8 cellular contexts compared by ENCODE assay signal in genomic region chr17:2796164-2797140, GRCh38. TPM values are rescaled to one million over a fixed set of nuclear protein-coding genes. Genes with fewer than 3 reads are reported as not detected.
A peak's percentile ranks its signal among the peaks of the same experiment; 100 is the strongest.
DNase-seq lines count a peak whose midpoint lies in the region; ATAC-seq lines count a peak whose summit lies in the region.

Gene RAP1GAP2, plus strand, starts transcription at chr17:2796438. Its CDS starts 90 bp downstream, at chr17:2796528.

- no peak within 1 kb of the TSS for H3K14ac ChIP-seq in trophoblast cell (ENCODE audit: low read length)

- DNase-seq in H7 (peak; percentile 56), trophoblast cell (peak in 1 of 2 donors; percentile 13), aorta (peak; percentile 84 to 85), DMS53 treated with DMSO at 0.1 percent for 48 hours (lab: John Stamatoyannopoulos, UW; ENCODE audit: unreplicated experiment) (no peak), NCI-H69 (lab: John Stamatoyannopoulos, UW) (no peak), NCI-H146 (lab: John Stamatoyannopoulos, UW) (no peak)
- DNase-seq in activated CD4-positive, CD25-positive, alpha-beta regulatory T cell treated with anti-CD3 and anti-CD28 coated beads, Interleukin-2, amount 50 U/mL, for 72 hours, result peak; percentile 64

- peak; percentile 49 for ATAC-seq in aorta (ENCODE audit: low FRiP score)

- H3K4me2 ChIP-seq in trophoblast cell (ENCODE audit: low read length), result no peak within 1 kb of the TSS

- no peak within 1 kb of the TSS for H2BK120ac ChIP-seq in trophoblast cell (ENCODE audit: insufficient read depth, low read length, poor library complexity)

- no peak within 1 kb of the TSS for H2AK5ac ChIP-seq in trophoblast cell (ENCODE audit: low read length)

- H3K27ac ChIP-seq in duodenal mucosa (ENCODE audit: low read depth, low read length) (no peak within 1 kb of the TSS), trophoblast cell (ENCODE audit: low read depth, low read length) (no peak within 1 kb of the TSS), aorta (ENCODE audit: low read depth in 1 of 2, low read length in 2 of 2) (no peak within 1 kb of the TSS)

- no peaks in the 10 kb centered on the region for H3K9me3 ChIP-seq in duodenal mucosa (ENCODE audit: control insufficient read depth in 1 of 2, low read length in 2 of 2)
- H3K9me3 ChIP-seq in trophoblast cell (ENCODE audit: insufficient read depth, low read depth, low read length), result peaks cover 7% of the 10 kb centered on the region
- H3K9me3 ChIP-seq in aorta (ENCODE audit: control insufficient read depth, low read length), result no peaks in the 10 kb centered on the region

- no peak within 1 kb of the TSS for H2BK5ac ChIP-seq in trophoblast cell (ENCODE audit: low read depth, low read length, poor library complexity)

- H3K4me1 ChIP-seq in duodenal mucosa (ENCODE audit: control insufficient read depth in 1 of 2, insufficient read depth in 2 of 2, low read length in 2 of 2) (peaks cover 30 to 32% of the 10 kb centered on the region in 2 donors), trophoblast cell (ENCODE audit: control insufficient read depth in 1 of 2, insufficient read depth in 2 of 2, low read length in 2 of 2) (no peaks in the 10 kb centered on the region), aorta (ENCODE audit: control insufficient read depth in 1 of 2, insufficient read depth in 2 of 2, low read length in 2 of 2) (no peaks in the 10 kb centered on the region)

- H3K79me1 ChIP-seq in trophoblast cell (ENCODE audit: low read length), result no peaks in the 10 kb centered on the region

- H3K23ac ChIP-seq in trophoblast cell (ENCODE audit: low read length), result peak within 1 kb of the TSS; percentile 35

- H3K9ac ChIP-seq in duodenal mucosa (ENCODE audit: low read depth in 1 of 2, low read length in 2 of 2) (peak within 1 kb of the TSS; percentile 20 to 69), trophoblast cell (ENCODE audit: low read length) (no peak within 1 kb of the TSS)

- no peak within 1 kb of the TSS for H4K91ac ChIP-seq in trophoblast cell (ENCODE audit: low read depth, low read length)

- H3K4me3 ChIP-seq in H7 (ENCODE audit: insufficient read depth, low read depth, low read length), result no peak within 1 kb of the TSS
- H3K4me3 ChIP-seq in duodenal mucosa (ENCODE audit: low read depth in 1 of 2, low read length in 2 of 2), result peak within 1 kb of the TSS; percentile 73
- peak within 1 kb of the TSS; percentile 8 for H3K4me3 ChIP-seq in trophoblast cell (ENCODE audit: low read depth, low read length)
- no peak within 1 kb of the TSS for H3K4me3 ChIP-seq in aorta (ENCODE audit: low read length in 2 of 2)

- H3K18ac ChIP-seq in trophoblast cell (ENCODE audit: low read length), result no peak within 1 kb of the TSS

- no peak within 1 kb of the TSS for H4K8ac ChIP-seq in trophoblast cell (ENCODE audit: low read depth, low read length)

- H3K79me2 ChIP-seq in trophoblast cell (ENCODE audit: control insufficient read depth, insufficient read depth, low read length, poor library complexity), result no peaks in the 10 kb centered on the region

- H2AFZ ChIP-seq in trophoblast cell (ENCODE audit: insufficient read depth, low read length, poor library complexity), result no peak within 1 kb of the TSS

- no peaks in the 10 kb centered on the region for H3K27me3 ChIP-seq in H7 (ENCODE audit: control insufficient read depth, insufficient read depth, low read length)
- no peaks in the 10 kb centered on the region for H3K27me3 ChIP-seq in duodenal mucosa (ENCODE audit: control insufficient read depth in 1 of 2, insufficient read depth in 2 of 2, low read length in 2 of 2)
- H3K27me3 ChIP-seq in trophoblast cell (ENCODE audit: insufficient read depth, low read length), result no peaks in the 10 kb centered on the region
- no peaks in the 10 kb centered on the region for H3K27me3 ChIP-seq in aorta (ENCODE audit: control insufficient read depth in 1 of 2, insufficient read depth in 2 of 2, low read length in 1 of 2)

- H4K12ac ChIP-seq in trophoblast cell (ENCODE audit: low read depth, low read length), result no peak within 1 kb of the TSS

- intact Hi-C loops in aorta (cut with DNase I), result no loop called here

- H3K4ac ChIP-seq in trophoblast cell (ENCODE audit: low read depth, low read length), result no peak within 1 kb of the TSS

- H2BK12ac ChIP-seq in trophoblast cell (ENCODE audit: low read length), result no peak within 1 kb of the TSS

- no CpG with 5 or more reads among the region's 39 CpGs for WGBS in trophoblast cell (ENCODE audit: extremely low coverage, insufficient coverage, insufficient read length)
- 72 to 76% methylated on average over 37 to 39 of the region's 39 CpGs for WGBS in aorta, 2 donors

- H3K36me3 ChIP-seq in H7 (replicated peaks; ENCODE audit: control insufficient read depth, insufficient read depth, low read length) (no peaks in the 10 kb centered on the region), duodenal mucosa (ENCODE audit: control insufficient read depth in 1 of 2, insufficient read depth in 2 of 2, low read length in 2 of 2) (no peaks in the 10 kb centered on the region), trophoblast cell (ENCODE audit: control insufficient read depth in 1 of 2, insufficient read depth in 2 of 2, low read length in 2 of 2) (no peaks in the 10 kb centered on the region), aorta (ENCODE audit: control insufficient read depth in 1 of 2, insufficient read depth in 2 of 2, low read length in 1 of 2) (no peaks in the 10 kb centered on the region)

RNA-seq across cellular contexts. Expression of gene RAP1GAP2, which starts in this region (rescaled TPM):
- total RNA-seq in H7 (2014; rRNA removed; shearing (Covaris generic)), result 35.5 and 45.7 TPM in 2 replicates
- polyA plus RNA-seq in trophoblast cell (2013), result 9.9 and 11.1 TPM in 2 replicates
- total RNA-seq in aorta, result 1 to 10 TPM; 6.1 to 7.7 TPM
- polyA plus RNA-seq in aorta, result 1 to 10 TPM; 2.0 to 2.4 TPM

Comparison
In these comparisons a context has a peak if more than half of its experiments do, and no peak if none do; other contexts are left out.
1. DNase-seq: peak in H7 (single experiment), activated CD4-positive, CD25-positive, alpha-beta regulatory T cell treated with anti-CD3 and anti-CD28 coated beads, Interleukin-2, amount 50 U/mL, for 72 hours (single experiment) and aorta (2 of 2); none in DMS53 treated with DMSO at 0.1 percent for 48 hours (single experiment), NCI-H69 (single experiment) and NCI-H146 (single experiment).
2. H3K4me3 ChIP-seq: peak in duodenal mucosa (2 of 2) and trophoblast cell (single experiment); none in H7 (single experiment) and aorta (0 of 2).